Comparison of ENCODE assay signal across 20 cellular contexts in the genomic region with DNA sequence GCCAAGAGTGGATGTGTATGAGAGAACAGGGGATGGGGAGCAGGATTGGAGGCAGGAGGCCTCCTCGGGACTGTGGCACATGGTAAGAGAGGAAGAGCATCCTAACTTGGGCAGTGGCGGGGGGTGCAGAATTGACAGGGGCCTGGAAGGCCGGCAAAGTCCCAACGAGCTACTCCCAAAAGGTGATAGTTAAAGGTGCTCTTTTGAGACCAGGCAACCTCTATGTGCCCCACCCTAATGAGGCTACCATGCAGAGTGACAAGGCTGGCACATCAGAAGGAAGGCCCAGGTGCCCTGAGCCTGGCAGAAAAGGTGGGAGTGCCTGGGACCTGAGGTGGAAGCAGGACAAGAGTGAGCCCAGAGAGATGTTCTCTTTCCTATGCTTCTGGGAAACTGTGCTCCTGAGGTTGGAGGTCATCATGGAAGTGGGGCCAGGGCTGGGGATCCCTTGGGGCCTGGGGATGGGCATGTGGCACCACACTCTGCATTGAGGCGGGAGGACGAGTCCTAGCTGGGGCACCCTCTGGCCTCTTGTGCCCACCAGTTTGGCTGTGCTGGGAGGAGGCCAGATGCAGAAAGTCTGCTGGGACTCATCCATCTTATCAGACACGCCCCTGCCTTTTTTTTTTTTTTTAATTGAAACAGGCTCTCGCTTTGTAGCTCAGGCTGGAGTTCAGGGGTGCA.
"Had no signal": no experiment of that assay in that cellular context is flagged by ENCODE, and none has a peak within 500 bp of the region (broad histone marks: within the 10 kb centered on the region; RNA-seq: fewer than 3 reads in every experiment).

No MANE protein-coding gene starts in this region.

- H3K9me3 ChIP-seq: esophagus muscularis mucosa, tibial artery, uterus had no signal

- H3K36me3 Mint-ChIP-seq: activated naive CD8-positive, alpha-beta T cell treated with anti-CD3 and anti-CD28 coated beads for 36 hours; memory B cell; T-cell; WTC11 had no signal

- H3K4me1 ChIP-seq: uterus had no signal

- ATAC-seq: activated T-cell treated with anti-CD3 and anti-CD28 coated beads, Interleukin-2, amount 50 U/mL, for 4 hours; effector memory CD8-positive, alpha-beta T cell; sciatic nerve; stimulated activated naive CD8-positive, alpha-beta T cell treated with anti-CD3 and anti-CD28 coated beads, Interleukin-15, Interleukin-2, amounts not matched to agents 100 U/mL and 50 U/mL, for 24 hours; T-cell; WTC11 had no signal

- H3K36me3 ChIP-seq: esophagus muscularis mucosa, tibial artery, uterus had no signal

- H3K4me3 ChIP-seq: dorsolateral prefrontal cortex, esophagus muscularis mucosa, tibial artery, uterus had no signal

- H3K9me3 Mint-ChIP-seq: activated naive CD8-positive, alpha-beta T cell treated with anti-CD3 and anti-CD28 coated beads for 36 hours; activated T-cell treated with anti-CD3 and anti-CD28 coated beads, Interleukin-2, amount 50 U/mL, for 4 hours; activated T-helper 2 cell treated with anti-CD3 and anti-CD28 coated beads, Interferon-gamma antibody, Interleukin-2, Interleukin-4, amounts not matched to agents 10 μg/mL and 5 μg/mL and 100 μg/mL, durations not matched to agents 14 hours and 24 hours and 36 hours; effector memory CD8-positive, alpha-beta T cell; memory B cell; nephron; T-cell; WTC11 had no signal

- H3K4me3 Mint-ChIP-seq: activated naive CD8-positive, alpha-beta T cell treated with anti-CD3 and anti-CD28 coated beads for 36 hours; activated T-cell treated with anti-CD3 and anti-CD28 coated beads, Interleukin-2, amount 50 U/mL, for 4 hours; effector memory CD8-positive, alpha-beta T cell; memory B cell; nephron; T-cell; WTC11 had no signal

- DNase-seq: activated CD4-positive, alpha-beta T cell treated with anti-CD3 and anti-CD28 coated beads, Interleukin-2, amount 50 U/mL, for 48 hours; activated naive CD4-positive, alpha-beta T cell treated with Interleukin-2 at 50 U/mL for 16 hours; activated naive CD8-positive, alpha-beta T cell treated with anti-CD3 and anti-CD28 coated beads for 36 hours; activated T-cell treated with anti-CD3 and anti-CD28 coated beads, Interleukin-2, amount 50 U/mL, for 4 hours; central memory CD4-positive, alpha-beta T cell; effector memory CD8-positive, alpha-beta T cell; hippocampal formation; small intestine; stimulated activated CD4-positive, alpha-beta T cell treated with anti-CD3 and anti-CD28 coated beads, Interleukin-15, amount 100 ng/mL, for 24 hours; stimulated activated naive CD8-positive, alpha-beta T cell treated with anti-CD3 and anti-CD28 coated beads, Interleukin-15, Interleukin-2, amounts not matched to agents 100 U/mL and 50 U/mL, for 24 hours; uterus had no signal

- H3K27me3 ChIP-seq: uterus had no signal

- H3K27ac ChIP-seq: esophagus muscularis mucosa, tibial artery, uterus had no signal

- H3K27ac Mint-ChIP-seq: activated naive CD8-positive, alpha-beta T cell treated with anti-CD3 and anti-CD28 coated beads for 36 hours; activated T-helper 2 cell treated with anti-CD3 and anti-CD28 coated beads, Interferon-gamma antibody, Interleukin-2, Interleukin-4, amounts not matched to agents 10 μg/mL and 5 μg/mL and 100 μg/mL, durations not matched to agents 14 hours and 24 hours and 36 hours; effector memory CD8-positive, alpha-beta T cell; memory B cell; nephron; T-cell; WTC11 had no signal
